ENCODE assay signal across 18 cellular contexts in genomic region chr14:51933191-51933590, GRCh38. TPM values are rescaled to one million over a fixed set of nuclear protein-coding genes. Genes with fewer than 3 reads are reported as not detected.
DNase-seq lines count a peak whose midpoint lies in the region; ATAC-seq lines count a peak whose summit lies in the region.
"Had no signal": no experiment of that assay in that cellular context is flagged by ENCODE, and none has a peak within 500 bp of the region (broad histone marks: within the 10 kb centered on the region; RNA-seq: fewer than 3 reads in every experiment).

No MANE protein-coding gene starts in this region.

- H3K36me3 Mint-ChIP-seq in activated naive CD4-positive, alpha-beta T cell treated with anti-CD3 and anti-CD28 coated beads, Interleukin-2, amount 50 U/mL, for 72 hours, result peaks cover 23 to 44% of the 10 kb centered on the region in 2 donors
- peaks cover 38% of the 10 kb centered on the region for H3K36me3 Mint-ChIP-seq in central memory CD8-positive, alpha-beta T cell (ENCODE audit: insufficient read depth)

- H3K27ac Mint-ChIP-seq in activated naive CD4-positive, alpha-beta T cell treated with anti-CD3 and anti-CD28 coated beads, Interleukin-2, amount 50 U/mL, for 72 hours, result peak overlapping the region; percentile 15 to 50
- H3K27ac Mint-ChIP-seq in central memory CD8-positive, alpha-beta T cell (ENCODE audit: low read depth), result peak overlapping the region; percentile 87
- H3K27ac Mint-ChIP-seq: activated CD4-positive, alpha-beta memory T cell treated with anti-CD3 and anti-CD28 coated beads, Interleukin-2, amount 10 ng/mL, durations not matched to agents 7 days and 5 days; nephron progenitor cell had no signal

- peaks cover 5 to 23% of the 10 kb centered on the region in 2 donors for H3K9me3 Mint-ChIP-seq in activated naive CD4-positive, alpha-beta T cell treated with anti-CD3 and anti-CD28 coated beads, Interleukin-2, amount 50 U/mL, for 72 hours
- H3K9me3 Mint-ChIP-seq in central memory CD8-positive, alpha-beta T cell, result no peaks in the 10 kb centered on the region

- H3K4me3 Mint-ChIP-seq in central memory CD8-positive, alpha-beta T cell, result peak overlapping the region; percentile 49
- H3K4me3 Mint-ChIP-seq: activated CD4-positive, alpha-beta memory T cell treated with anti-CD3 and anti-CD28 coated beads, Interleukin-2, amount 10 ng/mL, durations not matched to agents 7 days and 5 days; nephron progenitor cell had no signal

- DNase-seq in activated naive CD4-positive, alpha-beta T cell treated with anti-CD3 and anti-CD28 coated beads, Interleukin-2, amount 50 U/mL, for 72 hours (ENCODE audit: low spot score in 2 of 2), result no peak
- DNase-seq in activated naive CD4-positive, alpha-beta T cell treated with Interleukin-2 at 50 U/mL for 16 hours, result no peak
- peak; percentile 45 for DNase-seq in MV-4-11 (lab: John Stamatoyannopoulos, UW)
- no peak for DNase-seq in central memory CD8-positive, alpha-beta T cell (ENCODE audit: low spot score in 2 of 2)
- DNase-seq in stimulated activated CD4-positive, alpha-beta T cell treated with anti-CD3 and anti-CD28 coated beads, Interleukin-2, amount 100 ng/mL, for 24 hours, result no peak
- no peak for DNase-seq in T-helper 1 cell
- DNase-seq: ACHN; activated CD4-positive, alpha-beta memory T cell treated with anti-CD3 and anti-CD28 coated beads, Interleukin-2, amount 10 ng/mL, durations not matched to agents 7 days and 5 days; amygdala; left ventricle myocardium inferior; NCI-H1436 treated with DMSO at 0.1 percent for 48 hours; nephron progenitor cell; ovary; retina; SHP77; transverse colon had no signal

- H3K4me1 Mint-ChIP-seq in central memory CD8-positive, alpha-beta T cell, result peaks cover 77% of the 10 kb centered on the region

- no peaks in the 10 kb centered on the region for H3K27me3 Mint-ChIP-seq in central memory CD8-positive, alpha-beta T cell
- H3K27me3 Mint-ChIP-seq: activated CD4-positive, alpha-beta memory T cell treated with anti-CD3 and anti-CD28 coated beads, Interleukin-2, amount 10 ng/mL, durations not matched to agents 7 days and 5 days had no signal

- ATAC-seq in activated naive CD4-positive, alpha-beta T cell treated with anti-CD3 and anti-CD28 coated beads, Interleukin-2, amount 50 U/mL, for 72 hours, result no peak
- no peak for ATAC-seq in central memory CD8-positive, alpha-beta T cell (replicated peaks; ENCODE audit: extremely low read depth, poor library complexity, severe bottlenecking)
- no peak for ATAC-seq in GM19023 (IDR thresholded peaks at IDR 0.05; ENCODE audit: unreplicated experiment)
- ATAC-seq: activated CD4-positive, CD25-positive, alpha-beta regulatory T cell treated with anti-CD3 and anti-CD28 coated beads, Interleukin-2, amount 50 U/mL, for 24 hours had no signal

RNA-seq across cellular contexts. Expression of gene RTRAF, which starts 56.2 kb away (rescaled TPM):
- total RNA-seq in activated naive CD4-positive, alpha-beta T cell treated with anti-CD3 and anti-CD28 coated beads, Interleukin-2, amount 50 U/mL, for 72 hours, result 100 to 1,000 TPM; 179 to 241 TPM
